31 cellular contexts compared by ENCODE assay signal in the genomic region with DNA sequence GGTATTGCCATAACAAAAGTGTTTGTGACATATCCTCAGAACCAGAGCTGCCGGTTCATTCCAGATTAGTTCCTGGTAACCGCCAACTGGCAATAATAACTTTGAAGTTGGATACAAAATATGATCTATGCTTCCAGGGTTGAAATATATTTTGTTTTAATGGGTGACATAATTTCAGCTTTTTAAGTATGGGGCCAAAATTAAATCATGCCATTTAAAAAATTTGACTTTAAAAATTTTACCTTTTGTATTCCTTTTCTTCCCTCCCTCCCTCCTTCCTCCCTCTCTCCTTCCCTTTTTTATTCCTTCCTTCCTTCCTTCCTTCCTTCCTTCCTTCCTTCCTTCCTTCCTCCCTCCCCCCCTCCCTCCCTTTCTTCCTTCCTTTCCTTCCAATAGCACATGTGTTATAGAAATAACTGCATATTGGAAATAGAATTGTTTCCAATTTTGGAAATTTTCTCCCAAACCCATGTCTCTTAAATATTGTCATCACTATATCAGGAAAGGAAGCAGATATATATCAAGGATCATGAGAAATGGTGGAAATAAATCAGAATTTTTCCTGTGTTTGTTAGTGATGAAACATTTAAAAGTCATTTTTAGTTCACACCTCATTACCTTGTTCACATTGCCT. TPM values are rescaled to one million over a fixed set of nuclear protein-coding genes. Genes with fewer than 3 reads are reported as not detected.
"Had no signal": no experiment of that assay in that cellular context is flagged by ENCODE, and none has a peak within 500 bp of the region (broad histone marks: within the 10 kb centered on the region; RNA-seq: fewer than 3 reads in every experiment).

No MANE protein-coding gene starts in this region.

- ATAC-seq: stimulated activated effector memory CD8-positive, alpha-beta T cell treated with anti-CD3 and anti-CD28 coated beads, Interleukin-12 subunit alpha, Interleukin-12 subunit beta, amount 100 ng/mL, for 72 hours; stimulated activated memory B cell treated with anti-CD40 and anti-IgM and Interleukin-4, amounts not matched to agents 10 μg/mL and 1 μg/mL and 100 μg/mL, for 72 hours; stimulated activated naive B cell treated with anti-CD40 and anti-IgM and Interleukin-4, amounts not matched to agents 10 μg/mL and 1 μg/mL and 100 μg/mL, for 72 hours; stimulated activated naive CD8-positive, alpha-beta T cell treated with anti-CD3 and anti-CD28 coated beads, Interleukin-15, amount 100 ng/mL, for 72 hours; stimulated activated naive CD8-positive, alpha-beta T cell treated with anti-CD3 and anti-CD28 coated beads, Interleukin-15, Interleukin-2, amounts not matched to agents 100 U/mL and 50 U/mL, for 24 hours; upper lobe of right lung had no signal

- FAIRE-seq: urothelium cell line had no signal

- H3K9me3 ChIP-seq: stomach, suprapubic skin, testis, thoracic aorta, thyroid gland, tibial artery, tibial nerve, transverse colon, upper lobe of left lung, upper lobe of right lung, uterus, vagina had no signal

- H3K27ac ChIP-seq: stomach, suprapubic skin, thoracic aorta, thyroid gland, tibial artery, tibial nerve, transverse colon, upper lobe of left lung, upper lobe of right lung, uterus, vagina had no signal

- H3K4me1 ChIP-seq: stomach, suprapubic skin, testis, thyroid gland, tibial artery, tibial nerve, upper lobe of left lung, upper lobe of right lung, uterus, vagina had no signal

- H3K36me3 ChIP-seq: stomach, suprapubic skin, thoracic aorta, thyroid gland, tibial artery, tibial nerve, transverse colon, upper lobe of left lung, upper lobe of right lung, uterus, vagina had no signal

- H3K4me3 ChIP-seq: stomach, suprapubic skin, testis, thoracic aorta, thyroid gland, tibial artery, tibial nerve, transverse colon, upper lobe of left lung, upper lobe of right lung, uterus, vagina had no signal

- H3K27me3 ChIP-seq: stomach, suprapubic skin, testis, thyroid gland, tibial artery, tibial nerve, transverse colon, upper lobe of left lung, upper lobe of right lung, uterus, vagina had no signal

- DNase-seq: stimulated activated CD4-positive, alpha-beta T cell treated with anti-CD3 and anti-CD28 coated beads, Interleukin-2, amount 100 ng/mL, for 48 hours; stimulated activated CD4-positive, alpha-beta T cell treated with anti-CD3 and anti-CD28 coated beads, Interleukin-4, amount 100 ng/mL, for 1 hour; stimulated activated CD4-positive, alpha-beta T cell treated with anti-CD3 and anti-CD28 coated beads, Interleukin-4, amount 100 ng/mL, for 24 hours; stimulated activated CD4-positive, alpha-beta T cell treated with anti-CD3 and anti-CD28 coated beads, Interleukin-4, amount 100 ng/mL, for 4 hours; stimulated activated CD8-positive, alpha-beta memory T cell treated with anti-CD3 and anti-CD28 coated beads, Interleukin-4, amount 100 ng/mL, for 48 hours; stimulated activated naive B cell treated with anti-CD40 and anti-IgM and Interleukin-4, amounts not matched to agents 10 μg/mL and 1 μg/mL and 100 μg/mL, for 72 hours; stimulated activated naive CD4-positive, alpha-beta T cell; stimulated activated naive CD4-positive, alpha-beta T cell treated with Interleukin-2 at 50 U/mL for 16 hours; stimulated activated naive CD8-positive, alpha-beta T cell treated with anti-CD3 and anti-CD28 coated beads, Interleukin-15, amount 100 ng/mL, for 72 hours; stimulated activated naive CD8-positive, alpha-beta T cell treated with anti-CD3 and anti-CD28 coated beads, Interleukin-15, Interleukin-2, amounts not matched to agents 100 U/mL and 50 U/mL, for 24 hours; stomach; substantia nigra; testis; thyroid gland; tibial artery; transverse colon; trophoblast cell; upper lobe of left lung; upper lobe of right lung; uterus had no signal

RNA-seq across cellular contexts. Expression of a gene that starts 59.2 kb away (rescaled TPM):
- total RNA-seq: stomach, subcutaneous adipose tissue, suprapubic skin, thoracic aorta, thyroid gland, tibial nerve, transverse colon, upper lobe of left lung, upper lobe of right lung, ureter, uterus, vagina had no signal
- polyA plus RNA-seq: stomach, thymus, urinary bladder had no signal
